Comparison of ENCODE assay signal across 13 cellular contexts in the genomic region with DNA sequence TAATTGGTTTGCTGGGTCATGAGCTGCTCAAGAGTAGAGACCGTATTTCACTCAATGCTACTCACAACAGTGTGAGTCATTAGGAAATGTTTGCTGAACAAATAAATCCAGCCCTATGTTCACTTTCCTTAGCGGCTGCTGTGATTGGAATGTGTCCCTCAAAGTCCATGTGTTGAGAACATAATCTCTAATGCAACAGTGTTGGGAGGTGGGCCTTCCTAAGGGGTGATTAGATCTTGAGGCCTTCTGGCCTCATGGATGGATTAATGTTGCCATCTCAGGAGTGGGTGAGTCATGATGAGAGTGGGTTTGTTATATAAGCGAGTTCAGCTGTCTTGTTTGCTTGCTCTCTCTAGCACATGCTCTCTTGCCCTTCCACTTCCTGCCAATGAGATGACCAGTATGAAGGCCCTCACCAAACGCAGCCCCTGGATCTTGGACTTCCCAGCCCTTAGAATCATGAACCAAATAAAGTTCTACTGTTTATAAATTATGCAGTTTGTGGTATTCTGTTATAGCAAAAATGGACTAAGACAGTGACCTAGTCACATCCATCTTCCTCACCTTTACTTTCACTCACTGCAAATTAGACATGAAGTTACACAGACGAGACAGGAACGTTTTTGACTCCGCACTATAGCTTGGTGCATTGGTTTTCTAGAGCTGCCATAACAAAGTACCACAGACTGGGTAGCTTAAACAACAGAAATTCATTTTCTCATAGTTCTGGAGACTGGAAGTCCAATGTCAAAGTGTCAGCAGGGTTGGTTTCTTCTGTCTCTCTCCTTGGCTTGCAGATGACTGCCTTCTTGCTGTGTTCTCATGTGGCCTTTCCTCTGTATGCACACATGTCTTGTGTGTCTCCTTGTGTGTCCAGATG. TPM values are rescaled to one million over a fixed set of nuclear protein-coding genes. Genes with fewer than 3 reads are reported as not detected.
A peak's percentile ranks its signal among the peaks of the same experiment; 100 is the strongest.
DNase-seq lines count a peak whose midpoint lies in the region; ATAC-seq and TF ChIP-seq lines count a peak whose summit lies in the region.
"Had no signal": no experiment of that assay in that cellular context is flagged by ENCODE, and none has a peak within 500 bp of the region (broad histone marks: within the 10 kb centered on the region; RNA-seq: fewer than 3 reads in every experiment).

No MANE protein-coding gene starts in this region.

- no peaks in the 10 kb centered on the region for H3K79me2 ChIP-seq in SK-N-SH (ENCODE audit: insufficient read depth)

- H3K4me3 ChIP-seq in WERI-Rb-1 (ENCODE audit: low read depth, low read length), result no peak overlapping the region
- no peak overlapping the region for H3K4me3 ChIP-seq in SK-N-SH (ENCODE audit: low read depth in 2 of 2, low read length in 1 of 2)
- H3K4me3 ChIP-seq in tibial nerve, result no peak overlapping the region
- no peak overlapping the region for H3K4me3 ChIP-seq in esophagus muscularis mucosa
- H3K4me3 ChIP-seq: adrenal gland, psoas muscle, uterus had no signal

- no peaks in the 10 kb centered on the region for H3K36me3 ChIP-seq in WERI-Rb-1
- H3K36me3 ChIP-seq in SK-N-SH (replicated peaks in 1 of 2; ENCODE audit: control insufficient read depth in 1 of 2, insufficient read depth in 2 of 2, low read length in 1 of 2), result no peaks in the 10 kb centered on the region
- no peaks in the 10 kb centered on the region for H3K36me3 ChIP-seq in tibial nerve
- no peaks in the 10 kb centered on the region for H3K36me3 ChIP-seq in esophagus muscularis mucosa
- H3K36me3 ChIP-seq: adrenal gland, uterus had no signal

- H3K4me1 ChIP-seq in SK-N-SH (ENCODE audit: control insufficient read depth in 1 of 2, insufficient read depth in 2 of 2, low read depth in 1 of 2, low read length in 1 of 2), result no peaks in the 10 kb centered on the region
- no peaks in the 10 kb centered on the region for H3K4me1 ChIP-seq in tibial nerve
- no peaks in the 10 kb centered on the region for H3K4me1 ChIP-seq in esophagus muscularis mucosa
- H3K4me1 ChIP-seq: adrenal gland, psoas muscle, uterus had no signal

- peak; percentile 94 for ATAC-seq in left colon
- ATAC-seq: activated CD8-positive, alpha-beta memory T cell treated with anti-CD3 and anti-CD28 coated beads, Interleukin-2, amount 10 ng/mL, durations not matched to agents 7 days and 5 days; psoas muscle had no signal

- no peak overlapping the region for H3K27ac ChIP-seq in WERI-Rb-1
- H3K27ac ChIP-seq in SK-N-SH (ENCODE audit: low read depth in 2 of 2, low read length in 1 of 2), result no peak overlapping the region
- no peak overlapping the region for H3K27ac ChIP-seq in tibial nerve
- no peak overlapping the region for H3K27ac ChIP-seq in esophagus muscularis mucosa (replicated peaks in 1 of 4)
- H3K27ac ChIP-seq: adrenal gland, psoas muscle, uterus had no signal

- no peak overlapping the region for H3K9ac ChIP-seq in SK-N-SH

- TF ChIP-seq EP300 in SK-N-SH (IDR thresholded peaks at IDR 0.05; ENCODE audit: borderline replicate concordance in 1 of 2, low read depth in 1 of 2, low read length in 1 of 2), result no peak
- no peak for TF ChIP-seq EP300 in tibial nerve (IDR thresholded peaks at IDR 0.05)
- no peak for TF ChIP-seq EP300 in esophagus muscularis mucosa (IDR thresholded peaks at IDR 0.05)

- no peak for TF ChIP-seq POLR2A in tibial nerve (IDR thresholded peaks at IDR 0.05)
- TF ChIP-seq POLR2A in esophagus muscularis mucosa (IDR thresholded peaks at IDR 0.05; ENCODE audit: low read depth), result no peak

- DNase-seq in AG08396 (ENCODE audit: low spot score) (peak; percentile 14), HT-29 (ENCODE audit: low spot score) (peak; percentile 89), WERI-Rb-1 (peak; percentile 48), left colon (no peak), SK-N-SH (no peak), tibial nerve (ENCODE audit: low spot score in 2 of 2) (no peak), esophagus muscularis mucosa (ENCODE audit: extremely low spot score) (no peak), NCI-H2171 treated with DMSO at 0.1 percent for 48 hours (lab: John Stamatoyannopoulos, UW) (no peak)
- DNase-seq: activated CD8-positive, alpha-beta memory T cell treated with anti-CD3 and anti-CD28 coated beads, Interleukin-2, amount 10 ng/mL, durations not matched to agents 7 days and 5 days; adrenal gland; kidney; psoas muscle; uterus had no signal

- no peak overlapping the region for H2AFZ ChIP-seq in SK-N-SH (ENCODE audit: low read depth)

- H3K9me3 ChIP-seq in WERI-Rb-1 (ENCODE audit: severe bottlenecking) (no peaks in the 10 kb centered on the region), SK-N-SH (no peaks in the 10 kb centered on the region), tibial nerve (no peaks in the 10 kb centered on the region), esophagus muscularis mucosa (no peaks in the 10 kb centered on the region)
- H3K9me3 ChIP-seq: adrenal gland, psoas muscle, uterus had no signal

- TF ChIP-seq RAD21 in SK-N-SH (IDR thresholded peaks at IDR 0.05; ENCODE audit: low read length), result no peak

- CTCF ChIA-PET in SK-N-SH (lab: Yijun Ruan, JAX), result interaction anchor here (1.3 to 4.6 kb wide), 4 partner anchors 151 to 1015 kb away, joined by 3 to 27 read pairs (median 11); a partner anchor contains a TSS

- no peaks in the 10 kb centered on the region for H4K20me1 ChIP-seq in SK-N-SH (ENCODE audit: insufficient read depth)

- POLR2A ChIA-PET in SK-N-SH (lab: Yijun Ruan, JAX), result no interaction called here

- no peaks in the 10 kb centered on the region for H3K27me3 ChIP-seq in WERI-Rb-1 (ENCODE audit: insufficient read depth, low read depth, severe bottlenecking)
- H3K27me3 ChIP-seq in SK-N-SH (ENCODE audit: insufficient read depth), result peaks cover 5% of the 10 kb centered on the region; the same call in 1 of the 2 replicates
- no peaks in the 10 kb centered on the region for H3K27me3 ChIP-seq in tibial nerve
- H3K27me3 ChIP-seq in esophagus muscularis mucosa, result no peaks in the 10 kb centered on the region
- H3K27me3 ChIP-seq: adrenal gland, uterus had no signal

- no peak for TF ChIP-seq CTCF in WERI-Rb-1 (IDR thresholded peaks at IDR 0.05; ENCODE audit: low read depth, low read length)
- no peak for TF ChIP-seq CTCF in SK-N-SH (IDR thresholded peaks at IDR 0.05)
- no peak for TF ChIP-seq CTCF in tibial nerve (IDR thresholded peaks at IDR 0.05)
- no peak for TF ChIP-seq CTCF in esophagus muscularis mucosa (IDR thresholded peaks at IDR 0.05)

- intact Hi-C loops in left colon (cut with DNase I, micrococcal nuclease), result loop anchor here in 1 of 2 donors (10.0 kb wide), 1 partner anchor 242 kb away; no protein-coding TSS in a partner anchor
- intact Hi-C loops in esophagus muscularis mucosa (cut with DNase I), result loop anchor here (5.0 kb wide), 2 partner anchors 150 to 245 kb away; a partner anchor contains a TSS

- no peak overlapping the region for H3K4me2 ChIP-seq in SK-N-SH

- 55% methylated on average over 7 of the region's 7 CpGs for WGBS in SK-N-SH (ENCODE audit: low lambda C conversion rate)
- WGBS in tibial nerve, 2 donors, result 81 to 87% methylated on average over 7 of the region's 7 CpGs
- WGBS in esophagus muscularis mucosa, result 89% methylated on average over 7 of the region's 7 CpGs

- H3F3A ChIP-seq in SK-N-SH (replicated peaks; ENCODE audit: insufficient read depth), result no peaks in the 10 kb centered on the region

- no peaks in the 10 kb centered on the region for H3K9me2 ChIP-seq in SK-N-SH

TF ChIP-seq in SK-N-SH, 30 proteins besides CTCF, POLR2A, EP300 and RAD21:
- TF ChIP-seq FOXJ3 (CRISPR knock-in tag; IDR thresholded peaks at IDR 0.05), result no peak
- no peak for TF ChIP-seq FOXM1 (IDR thresholded peaks at IDR 0.05; ENCODE audit: low read depth)
- no peak for TF ChIP-seq TEAD4 (IDR thresholded peaks at IDR 0.05; ENCODE audit: borderline replicate concordance, insufficient read depth)
- TF ChIP-seq, protein P1, sequence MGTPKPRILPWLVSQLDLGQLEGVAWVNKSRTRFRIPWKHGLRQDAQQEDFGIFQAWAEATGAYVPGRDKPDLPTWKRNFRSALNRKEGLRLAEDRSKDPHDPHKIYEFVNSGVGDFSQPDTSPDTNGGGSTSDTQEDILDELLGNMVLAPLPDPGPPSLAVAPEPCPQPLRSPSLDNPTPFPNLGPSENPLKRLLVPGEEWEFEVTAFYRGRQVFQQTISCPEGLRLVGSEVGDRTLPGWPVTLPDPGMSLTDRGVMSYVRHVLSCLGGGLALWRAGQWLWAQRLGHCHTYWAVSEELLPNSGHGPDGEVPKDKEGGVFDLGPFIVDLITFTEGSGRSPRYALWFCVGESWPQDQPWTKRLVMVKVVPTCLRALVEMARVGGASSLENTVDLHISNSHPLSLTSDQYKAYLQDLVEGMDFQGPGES (IDR thresholded peaks at IDR 0.05; ENCODE audit: low read depth, low read length), result no peak
- no peak for TF ChIP-seq SMC3 (IDR thresholded peaks at IDR 0.05; ENCODE audit: low read depth, low read length)
- TF ChIP-seq, protein P2, sequence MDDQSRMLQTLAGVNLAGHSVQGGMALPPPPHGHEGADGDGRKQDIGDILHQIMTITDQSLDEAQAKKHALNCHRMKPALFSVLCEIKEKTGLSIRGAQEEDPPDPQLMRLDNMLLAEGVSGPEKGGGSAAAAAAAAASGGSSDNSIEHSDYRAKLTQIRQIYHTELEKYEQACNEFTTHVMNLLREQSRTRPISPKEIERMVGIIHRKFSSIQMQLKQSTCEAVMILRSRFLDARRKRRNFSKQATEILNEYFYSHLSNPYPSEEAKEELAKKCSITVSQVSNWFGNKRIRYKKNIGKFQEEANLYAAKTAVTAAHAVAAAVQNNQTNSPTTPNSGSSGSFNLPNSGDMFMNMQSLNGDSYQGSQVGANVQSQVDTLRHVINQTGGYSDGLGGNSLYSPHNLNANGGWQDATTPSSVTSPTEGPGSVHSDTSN (IDR thresholded peaks at IDR 0.05), result no peak
- no peak for TF ChIP-seq NFIC (IDR thresholded peaks at IDR 0.05; ENCODE audit: borderline replicate concordance)
- no peak for TF ChIP-seq GABPA (IDR thresholded peaks at IDR 0.05; ENCODE audit: low read depth)
- TF ChIP-seq EZH2phosphoT487 (IDR thresholded peaks at IDR 0.05; ENCODE audit: borderline replicate concordance, low read depth), result no peak
- TF ChIP-seq FOSL2 (IDR thresholded peaks at IDR 0.05; ENCODE audit: borderline replicate concordance, low read depth), result no peak
- TF ChIP-seq RFX5 (IDR thresholded peaks at IDR 0.05; ENCODE audit: low read length), result no peak

RNA-seq across cellular contexts. Expression of a gene that starts 50.9 kb away (rescaled TPM):
- 0.23 and 0.33 TPM in 2 replicates for total RNA-seq in HT-29 (2014; rRNA removed; shearing (Covaris generic))
- 1 to 10 TPM; 3.9 to 5.9 TPM for total RNA-seq in left colon
- 2.6 and 3.3 TPM in 2 replicates for polyA plus RNA-seq in SK-N-SH (2012; rRNA removed)
- 3.1 and 3.7 TPM in 2 replicates for polyA plus RNA-seq in SK-N-SH (2012; cell fraction: cytosol; rRNA removed)
- polyA plus RNA-seq in SK-N-SH (2012; cell fraction: nucleus; rRNA removed), result 2.0 and 4.8 TPM in 2 replicates
- 10 to 100 TPM in 2 of 4 donors, 1 to 10 TPM in 2; 5.9 to 15.3 (median 10.8) TPM for total RNA-seq in tibial nerve
- total RNA-seq in esophagus muscularis mucosa, result 1 to 10 TPM in 3 of 4 donors, under 1 TPM in 1; 0.80 to 2.1 (median 1.3) TPM

Comparison
In these comparisons a context has a peak if more than half of its experiments do, and no peak if none do; other contexts are left out.
1. DNase-seq: peak in AG08396 (single experiment), HT-29 (single experiment) and WERI-Rb-1 (single experiment); none in left colon (0 of 2), SK-N-SH (single experiment), tibial nerve (0 of 2), esophagus muscularis mucosa (single experiment) and NCI-H2171 treated with DMSO at 0.1 percent for 48 hours (single experiment).